In genomic region chr3:123782488-123782887, GRCh38 we compare ENCODE assay signal across 2 cellular contexts.
TF ChIP-seq lines count a peak whose summit lies in the region.

No MANE protein-coding gene starts in this region.

TF ChIP-seq in IMR-90, 13 proteins besides CTCF, POLR2A, EP300 and RAD21:
- no peak for TF ChIP-seq USF2 (IDR thresholded peaks at IDR 0.05; ENCODE audit: low read depth, low read length)
- TF ChIP-seq CEBPB (IDR thresholded peaks at IDR 0.05; ENCODE audit: low read depth, low read length): no peak
- no peak for TF ChIP-seq RCOR1 (IDR thresholded peaks at IDR 0.05; ENCODE audit: insufficient replicate concordance, low read length)
- TF ChIP-seq BHLHE40 (IDR thresholded peaks at IDR 0.05; ENCODE audit: low read depth, low read length): no peak
- no peak for TF ChIP-seq FOS (IDR thresholded peaks at IDR 0.05; ENCODE audit: low read depth, low read length)
- TF ChIP-seq NFE2L2 (IDR thresholded peaks at IDR 0.05; ENCODE audit: low read depth, low read length): no peak
- no peak for TF ChIP-seq ELK1 (IDR thresholded peaks at IDR 0.05; ENCODE audit: borderline replicate concordance, low read depth, low read length)
- TF ChIP-seq MAFK (IDR thresholded peaks at IDR 0.05; ENCODE audit: low read depth, low read length): no peak
TF ChIP-seq in IMR-90: peak in this region for 0.

TF ChIP-seq in GM12878, 131 proteins besides CTCF, POLR2A, EP300 and RAD21:
- TF ChIP-seq ZNF622 (IDR thresholded peaks at IDR 0.05) (no peak), HCFC1 (IDR thresholded peaks at IDR 0.05; ENCODE audit: low read length) (no peak), NBN (IDR thresholded peaks at IDR 0.05) (no peak), SIN3A (IDR thresholded peaks at IDR 0.05; ENCODE audit: low read depth, low read length) (no peak), NFIC (IDR thresholded peaks at IDR 0.05; ENCODE audit: low read depth, low read length) (no peak), BCL11A (IDR thresholded peaks at IDR 0.05; ENCODE audit: low read depth, low read length) (0 out of 2 replicates have a peak, but pooled peaks have one; percentile 28), MTA2 (IDR thresholded peaks at IDR 0.05; ENCODE audit: low read depth) (peak; percentile 47; the same call in 1 of the 2 replicates), ZNF24 (IDR thresholded peaks at IDR 0.05) (peak; percentile 59), NRF1 (conservative IDR thresholded peaks at IDR 0.05; ENCODE audit: low read depth, low read length) (no peak), RFX5 (IDR thresholded peaks at IDR 0.05; ENCODE audit: low read depth, low read length) (no peak), RUNX3 (IDR thresholded peaks at IDR 0.05; ENCODE audit: low read length) (0 out of 2 replicates have a peak, but pooled peaks have one; percentile 7)
- TF ChIP-seq, protein P1, sequence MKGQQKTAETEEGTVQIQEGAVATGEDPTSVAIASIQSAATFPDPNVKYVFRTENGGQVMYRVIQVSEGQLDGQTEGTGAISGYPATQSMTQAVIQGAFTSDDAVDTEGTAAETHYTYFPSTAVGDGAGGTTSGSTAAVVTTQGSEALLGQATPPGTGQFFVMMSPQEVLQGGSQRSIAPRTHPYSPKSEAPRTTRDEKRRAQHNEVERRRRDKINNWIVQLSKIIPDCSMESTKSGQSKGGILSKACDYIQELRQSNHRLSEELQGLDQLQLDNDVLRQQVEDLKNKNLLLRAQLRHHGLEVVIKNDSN (IDR thresholded peaks at IDR 0.05; ENCODE audit: borderline replicate concordance, extremely low read length, insufficient read depth, low read depth, low read length): no peak
- TF ChIP-seq, protein P2, sequence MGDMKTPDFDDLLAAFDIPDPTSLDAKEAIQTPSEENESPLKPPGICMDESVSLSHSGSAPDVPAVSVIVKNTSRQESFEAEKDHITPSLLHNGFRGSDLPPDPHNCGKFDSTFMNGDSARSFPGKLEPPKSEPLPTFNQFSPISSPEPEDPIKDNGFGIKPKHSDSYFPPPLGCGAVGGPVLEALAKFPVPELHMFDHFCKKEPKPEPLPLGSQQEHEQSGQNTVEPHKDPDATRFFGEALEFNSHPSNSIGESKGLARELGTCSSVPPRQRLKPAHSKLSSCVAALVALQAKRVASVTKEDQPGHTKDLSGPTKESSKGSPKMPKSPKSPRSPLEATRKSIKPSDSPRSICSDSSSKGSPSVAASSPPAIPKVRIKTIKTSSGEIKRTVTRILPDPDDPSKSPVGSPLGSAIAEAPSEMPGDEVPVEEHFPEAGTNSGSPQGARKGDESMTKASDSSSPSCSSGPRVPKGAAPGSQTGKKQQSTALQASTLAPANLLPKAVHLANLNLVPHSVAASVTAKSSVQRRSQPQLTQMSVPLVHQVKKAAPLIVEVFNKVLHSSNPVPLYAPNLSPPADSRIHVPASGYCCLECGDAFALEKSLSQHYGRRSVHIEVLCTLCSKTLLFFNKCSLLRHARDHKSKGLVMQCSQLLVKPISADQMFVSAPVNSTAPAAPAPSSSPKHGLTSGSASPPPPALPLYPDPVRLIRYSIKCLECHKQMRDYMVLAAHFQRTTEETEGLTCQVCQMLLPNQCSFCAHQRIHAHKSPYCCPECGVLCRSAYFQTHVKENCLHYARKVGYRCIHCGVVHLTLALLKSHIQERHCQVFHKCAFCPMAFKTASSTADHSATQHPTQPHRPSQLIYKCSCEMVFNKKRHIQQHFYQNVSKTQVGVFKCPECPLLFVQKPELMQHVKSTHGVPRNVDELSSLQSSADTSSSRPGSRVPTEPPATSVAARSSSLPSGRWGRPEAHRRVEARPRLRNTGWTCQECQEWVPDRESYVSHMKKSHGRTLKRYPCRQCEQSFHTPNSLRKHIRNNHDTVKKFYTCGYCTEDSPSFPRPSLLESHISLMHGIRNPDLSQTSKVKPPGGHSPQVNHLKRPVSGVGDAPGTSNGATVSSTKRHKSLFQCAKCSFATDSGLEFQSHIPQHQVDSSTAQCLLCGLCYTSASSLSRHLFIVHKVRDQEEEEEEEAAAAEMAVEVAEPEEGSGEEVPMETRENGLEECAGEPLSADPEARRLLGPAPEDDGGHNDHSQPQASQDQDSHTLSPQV (IDR thresholded peaks at IDR 0.05): no peak
